Comparison of ENCODE assay signal across 10 cellular contexts in genomic region chr15:68580026-68580882, GRCh38. TPM values are rescaled to one million over a fixed set of nuclear protein-coding genes. Genes with fewer than 3 reads are reported as not detected.
DNase-seq lines count a peak whose midpoint lies in the region; ATAC-seq and TF ChIP-seq lines count a peak whose summit lies in the region.
"Had no signal": no experiment of that assay in that cellular context is flagged by ENCODE, and none has a peak within 500 bp of the region (broad histone marks: within the 10 kb centered on the region; RNA-seq: fewer than 3 reads in every experiment).

No MANE protein-coding gene starts in this region.

- no peak for TF ChIP-seq CTCF in endodermal cell (conservative IDR thresholded peaks at IDR 0.05)
- no peak for TF ChIP-seq CTCF in upper lobe of right lung (IDR thresholded peaks at IDR 0.05)

- H3K9ac ChIP-seq in endodermal cell (ENCODE audit: extremely low read depth, low read length, poor library complexity, severe bottlenecking), result no peak overlapping the region

- H3K9me3 ChIP-seq in endodermal cell (ENCODE audit: control insufficient read depth, low read length) (no peaks in the 10 kb centered on the region), upper lobe of right lung (no peaks in the 10 kb centered on the region)
- H3K9me3 ChIP-seq: Peyer's patch had no signal

- H3K36me3 ChIP-seq in endodermal cell (ENCODE audit: control insufficient read depth, insufficient read depth, low read length) (no peaks in the 10 kb centered on the region), upper lobe of right lung (no peaks in the 10 kb centered on the region)
- H3K36me3 ChIP-seq: Peyer's patch had no signal

- H3K27me3 Mint-ChIP-seq in activated naive CD8-positive, alpha-beta T cell, result peaks cover 18% of the 10 kb centered on the region
- H3K27me3 Mint-ChIP-seq in activated naive CD8-positive, alpha-beta T cell treated with anti-CD3 and anti-CD28 coated beads for 36 hours, result peaks cover 56% of the 10 kb centered on the region
- peaks cover 59% of the 10 kb centered on the region for H3K27me3 Mint-ChIP-seq in endodermal cell (ENCODE audit: insufficient read depth)
- H3K27me3 Mint-ChIP-seq in naive thymus-derived CD8-positive, alpha-beta T cell, result peaks cover 23 to 44% (median 29%) of the 10 kb centered on the region in 5 donors

- H3K4me3 ChIP-seq in endodermal cell (ENCODE audit: low read length) (no peak overlapping the region), upper lobe of right lung (peak overlapping the region; percentile 50)

- H3K4me3 Mint-ChIP-seq in activated naive CD8-positive, alpha-beta T cell, result peak overlapping the region; percentile 55
- H3K4me3 Mint-ChIP-seq in activated naive CD8-positive, alpha-beta T cell treated with anti-CD3 and anti-CD28 coated beads for 36 hours, result no peak overlapping the region
- H3K4me3 Mint-ChIP-seq in endodermal cell, result peak overlapping the region; percentile 51
- H3K4me3 Mint-ChIP-seq in naive thymus-derived CD8-positive, alpha-beta T cell, result peak overlapping the region; percentile 23 to 77 (median 59)

- no peak for DNase-seq in activated naive CD8-positive, alpha-beta T cell treated with anti-CD3 and anti-CD28 coated beads for 36 hours
- DNase-seq in endodermal cell (no peak), upper lobe of right lung (no peak), NCI-H2081 treated with DMSO at 0.1 percent for 48 hours (lab: John Stamatoyannopoulos, UW) (no peak), NCI-H446 treated with DMSO at 0.1 percent for 48 hours (lab: John Stamatoyannopoulos, UW) (no peak)
- peak in 1 of 10 donors; percentile 38 for DNase-seq in naive thymus-derived CD8-positive, alpha-beta T cell

- no peak overlapping the region for H3K27ac Mint-ChIP-seq in activated naive CD8-positive, alpha-beta T cell
- no peak overlapping the region for H3K27ac Mint-ChIP-seq in activated naive CD8-positive, alpha-beta T cell treated with anti-CD3 and anti-CD28 coated beads for 36 hours
- no peak overlapping the region for H3K27ac Mint-ChIP-seq in endodermal cell
- H3K27ac Mint-ChIP-seq in naive thymus-derived CD8-positive, alpha-beta T cell, result peak overlapping the region in 2 of 10 donors; percentile 22 to 58

- H3K9me3 Mint-ChIP-seq in activated naive CD8-positive, alpha-beta T cell (ENCODE audit: low read depth), result no peaks in the 10 kb centered on the region
- H3K9me3 Mint-ChIP-seq in activated naive CD8-positive, alpha-beta T cell treated with anti-CD3 and anti-CD28 coated beads for 36 hours, result no peaks in the 10 kb centered on the region
- no peaks in the 10 kb centered on the region for H3K9me3 Mint-ChIP-seq in endodermal cell
- no peaks in the 10 kb centered on the region for H3K9me3 Mint-ChIP-seq in naive thymus-derived CD8-positive, alpha-beta T cell

- 79 to 97% methylated on average over 6 to 11 of the region's 11 CpGs for WGBS in endodermal cell (ENCODE audit: insufficient coverage in 1 of 2, insufficient read length in 1 of 2), 2 experiments

- no peaks in the 10 kb centered on the region for H3K36me3 Mint-ChIP-seq in activated naive CD8-positive, alpha-beta T cell
- H3K36me3 Mint-ChIP-seq in activated naive CD8-positive, alpha-beta T cell treated with anti-CD3 and anti-CD28 coated beads for 36 hours, result no peaks in the 10 kb centered on the region
- no peaks in the 10 kb centered on the region for H3K36me3 Mint-ChIP-seq in endodermal cell (ENCODE audit: low read depth)
- H3K36me3 Mint-ChIP-seq in naive thymus-derived CD8-positive, alpha-beta T cell, result peaks cover 0 to 4% (median 0%) of the 10 kb centered on the region in 3 donors

- peaks cover 42% of the 10 kb centered on the region for H3K27me3 ChIP-seq in endodermal cell (ENCODE audit: control insufficient read depth, insufficient read depth, low read length, poor library complexity, severe bottlenecking)
- H3K27me3 ChIP-seq in upper lobe of right lung, result no peaks in the 10 kb centered on the region

- intact Hi-C loops in upper lobe of right lung (cut with DNase I), result no loop called here

- H3K27ac ChIP-seq in endodermal cell (ENCODE audit: low read depth, low read length), result no peak overlapping the region
- H3K27ac ChIP-seq in upper lobe of right lung, result peak overlapping the region; percentile 24
- H3K27ac ChIP-seq: C4-2B had no signal

- H3K4me1 Mint-ChIP-seq in activated naive CD8-positive, alpha-beta T cell (ENCODE audit: low read depth), result peaks cover 8% of the 10 kb centered on the region
- H3K4me1 Mint-ChIP-seq in activated naive CD8-positive, alpha-beta T cell treated with anti-CD3 and anti-CD28 coated beads for 36 hours, result peaks cover 7% of the 10 kb centered on the region
- peaks cover 19% of the 10 kb centered on the region for H3K4me1 Mint-ChIP-seq in endodermal cell
- H3K4me1 Mint-ChIP-seq in naive thymus-derived CD8-positive, alpha-beta T cell, result peaks cover 4 to 37% (median 14%) of the 10 kb centered on the region in 4 donors

- POLR2A ChIA-PET in naive thymus-derived CD8-positive, alpha-beta T cell (lab: Charles Lee), result interaction anchor here (0.6 kb wide), 1 partner anchor 296 kb away, joined by 3 read pairs; no protein-coding TSS in a partner anchor

- ATAC-seq in naive thymus-derived CD8-positive, alpha-beta T cell, result no peak
- ATAC-seq in upper lobe of right lung (no peak), HG03457 (IDR thresholded peaks at IDR 0.05; ENCODE audit: unreplicated experiment) (no peak)

- H3K4me1 ChIP-seq in endodermal cell (ENCODE audit: control insufficient read depth, insufficient read depth, low read length) (peaks cover 10% of the 10 kb centered on the region), upper lobe of right lung (peaks cover 10% of the 10 kb centered on the region)

RNA-seq across cellular contexts. Expression of gene CORO2B, which starts 1.5 kb away (rescaled TPM):
- not detected for total RNA-seq in activated naive CD8-positive, alpha-beta T cell treated with anti-CD3 and anti-CD28 coated beads for 36 hours
- total RNA-seq in endodermal cell, result 1 to 10 TPM; 1.1 to 1.2 TPM
- polyA plus RNA-seq in endodermal cell (2013, experiment 1 of 2), result 13.0 TPM
- polyA plus RNA-seq in endodermal cell (2013, experiment 2 of 2), result 12.1 TPM
- under 1 TPM; 0.44 to 0.73 TPM for total RNA-seq in naive thymus-derived CD8-positive, alpha-beta T cell
- not detected for polyA plus RNA-seq in naive thymus-derived CD8-positive, alpha-beta T cell
- 3.6 TPM for total RNA-seq in upper lobe of right lung
